12 cellular contexts compared by ENCODE assay signal in the genomic region with DNA sequence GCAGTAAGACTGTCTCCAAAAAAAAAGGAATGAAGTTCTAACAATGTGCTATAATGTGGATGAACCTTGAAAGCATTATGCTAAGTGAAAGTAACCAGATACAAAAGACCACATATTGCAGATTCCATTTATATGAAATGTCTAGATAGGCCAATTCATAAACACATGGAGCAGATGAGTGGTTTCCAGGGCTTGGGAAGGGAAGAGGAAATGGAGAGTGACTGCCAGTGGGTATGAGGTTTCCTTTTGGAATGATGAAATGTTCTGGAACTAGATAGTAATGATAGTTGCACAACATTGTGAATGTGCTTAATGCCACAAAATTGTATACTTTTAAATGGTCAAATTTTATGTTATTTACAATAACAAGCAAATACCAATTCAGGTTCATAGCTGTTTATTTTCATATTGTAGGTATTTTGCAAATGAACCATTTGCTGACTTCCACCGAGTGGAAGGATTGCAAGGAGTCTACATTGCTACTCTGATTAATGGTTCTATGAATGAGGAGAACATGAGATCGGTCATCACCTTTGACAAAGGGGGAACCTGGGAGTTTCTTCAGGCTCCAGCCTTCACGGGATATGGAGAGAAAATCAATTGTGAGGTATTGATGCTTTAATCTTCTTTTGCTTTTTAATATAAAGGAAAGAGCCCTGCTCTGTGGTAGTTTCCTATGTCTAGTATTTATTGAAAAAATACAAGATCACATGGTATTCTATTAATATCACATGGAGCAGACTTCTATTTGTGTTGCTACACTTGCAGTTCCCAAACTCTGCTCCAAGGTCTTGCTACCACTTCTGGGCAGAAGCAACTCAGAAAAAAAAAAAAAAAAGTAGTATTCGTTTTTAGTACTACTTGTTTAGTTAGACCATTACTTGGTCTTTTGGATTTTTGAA.
DNase-seq lines count a peak whose midpoint lies in the region; ATAC-seq and TF ChIP-seq lines count a peak whose summit lies in the region.
"Had no signal": no experiment of that assay in that cellular context is flagged by ENCODE, and none has a peak within 500 bp of the region (broad histone marks: within the 10 kb centered on the region; RNA-seq: fewer than 3 reads in every experiment).

No MANE protein-coding gene starts in this region.

- intact Hi-C loops in Right ventricle myocardium superior (cut with DNase I): no loop called here
- intact Hi-C loops in Right ventricle myocardium inferior (cut with DNase I): no loop called here
- intact Hi-C loops in vagina (cut with DNase I): no loop called here

- TF ChIP-seq CTCF in fibroblast of the aortic adventitia (IDR thresholded peaks at IDR 0.05; ENCODE audit: insufficient read depth, low read length): no peak
- TF ChIP-seq CTCF in vagina (IDR thresholded peaks at IDR 0.05): no peak

- H3K9me3 ChIP-seq in vagina: no peaks in the 10 kb centered on the region
- H3K9me3 ChIP-seq: Caco-2, sigmoid colon had no signal

- peak overlapping the region; percentile 27 for H3K27ac ChIP-seq in vagina

- no peaks in the 10 kb centered on the region for H3K27me3 ChIP-seq in vagina
- H3K27me3 ChIP-seq: sigmoid colon had no signal

- peaks cover 0 to 13% of the 10 kb centered on the region in 2 donors for H3K36me3 ChIP-seq in vagina

- DNase-seq in Right ventricle myocardium superior: no peak
- no peak for DNase-seq in Right ventricle myocardium inferior (ENCODE audit: missing footprints)
- DNase-seq in fibroblast of the aortic adventitia (ENCODE audit: low read depth): peak; percentile 91
- DNase-seq in vagina (ENCODE audit: extremely low spot score in 2 of 2): no peak
- DNase-seq in T1000 (lab: John Stamatoyannopoulos, UW): no peak
- DNase-seq: Caco-2, sigmoid colon had no signal

- ATAC-seq in Right ventricle myocardium superior (ENCODE audit: poor library complexity) (peak; percentile 57), Right ventricle myocardium inferior (no peak), SK-N-SH treated with all-trans-retinoic acid at 6 μM for 48 hours (peak; percentile 97), GM19035 (IDR thresholded peaks at IDR 0.05; ENCODE audit: unreplicated experiment) (no peak), GM21526 (IDR thresholded peaks at IDR 0.05; ENCODE audit: low FRiP score, unreplicated experiment) (no peak)
- ATAC-seq: HCT116 had no signal

- H3K4me3 ChIP-seq in fibroblast of the aortic adventitia (ENCODE audit: low read depth, low read length): no peak overlapping the region
- no peak overlapping the region for H3K4me3 ChIP-seq in vagina
- H3K4me3 ChIP-seq: lung, sigmoid colon had no signal

- TF ChIP-seq POLR2A in vagina (IDR thresholded peaks at IDR 0.05): no peak

- peaks cover 22% of the 10 kb centered on the region for H3K4me1 ChIP-seq in vagina
- H3K4me1 ChIP-seq: Caco-2 had no signal

TF ChIP-seq in SK-N-SH treated with all-trans-retinoic acid at 6 μM for 48 hours, 23 proteins besides CTCF, POLR2A, EP300 and RAD21:
- TF ChIP-seq ISL1 (CRISPR knock-in tag; IDR thresholded peaks at IDR 0.05) (peak; percentile 28; the same call in 1 of the 2 replicates), BACH2 (CRISPR knock-in tag; IDR thresholded peaks at IDR 0.05; ENCODE audit: borderline replicate concordance) (no peak), CSDC2 (CRISPR knock-in tag; IDR thresholded peaks at IDR 0.05) (no peak)

Comparison
In these comparisons a context has a peak if more than half of its experiments do, and no peak if none do; other contexts are left out.
1. ATAC-seq: peak in Right ventricle myocardium superior (single experiment) and SK-N-SH treated with all-trans-retinoic acid at 6 μM for 48 hours (single experiment); none in Right ventricle myocardium inferior (single experiment), GM19035 (single experiment) and GM21526 (single experiment).